ENCODE assay signal across 11 cellular contexts in the genomic region with DNA sequence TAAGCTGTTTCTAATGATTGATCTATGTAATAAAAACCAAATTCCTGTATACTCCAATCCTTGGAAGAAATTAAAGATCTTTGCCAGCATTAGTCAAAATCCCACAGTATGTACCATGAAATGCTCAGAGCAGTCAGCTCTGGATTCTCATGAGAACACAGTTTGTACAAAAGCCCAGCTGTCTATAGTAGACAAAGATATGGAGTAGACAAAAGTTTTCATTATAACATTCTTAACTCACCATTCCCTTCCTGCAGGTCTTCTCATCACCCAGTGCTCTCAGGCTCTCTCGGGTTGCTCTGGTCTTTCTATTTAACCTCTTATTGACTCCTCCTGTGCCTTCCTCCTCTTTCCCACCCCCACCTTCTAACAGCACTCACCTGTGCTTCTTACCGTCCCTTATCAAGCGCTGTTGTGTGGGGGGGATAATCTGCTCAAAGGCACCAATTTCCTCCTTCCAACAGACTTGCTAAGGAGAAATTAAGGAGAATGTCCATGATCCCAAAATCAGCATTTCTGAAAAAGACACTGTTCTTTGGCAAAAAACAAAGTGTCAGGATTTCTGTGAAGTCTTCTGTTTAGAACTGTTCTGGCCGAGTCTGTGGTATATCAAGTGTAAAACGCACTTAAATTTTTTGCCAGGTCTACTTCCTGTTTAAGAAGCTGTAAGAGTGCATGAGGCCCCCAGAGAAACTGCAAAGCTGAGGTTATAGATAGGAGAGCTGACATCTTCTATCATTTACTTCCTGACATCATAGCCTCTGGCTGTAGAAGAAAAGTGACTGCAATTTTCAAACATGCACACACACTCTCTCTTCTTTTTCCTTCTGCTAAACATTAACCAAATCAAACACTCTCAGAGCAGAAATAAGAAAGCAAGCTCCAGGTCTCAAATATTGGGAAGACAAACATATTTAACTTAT.
DNase-seq lines count a peak whose midpoint lies in the region; ATAC-seq, FAIRE-seq and TF ChIP-seq lines count a peak whose summit lies in the region.
"Had no signal": no experiment of that assay in that cellular context is flagged by ENCODE, and none has a peak within 500 bp of the region (broad histone marks: within the 10 kb centered on the region; RNA-seq: fewer than 3 reads in every experiment).

No MANE protein-coding gene starts in this region.

- H3K4me1 Mint-ChIP-seq in immature natural killer cell, result peaks cover 10 to 12% of the 10 kb centered on the region in 2 donors

- peak; percentile 63 for ATAC-seq in HG03457 (IDR thresholded peaks at IDR 0.05; ENCODE audit: unreplicated experiment)
- no peak for ATAC-seq in Right ventricle myocardium superior (ENCODE audit: poor library complexity)

- no peak for TF ChIP-seq POLR2A in vagina (IDR thresholded peaks at IDR 0.05)

- no peaks in the 10 kb centered on the region for H3K36me3 ChIP-seq in vagina

- H3K27me3 ChIP-seq in vagina, result no peaks in the 10 kb centered on the region

- H3K4me3 ChIP-seq in GM08714 (ENCODE audit: low read length), result peak overlapping the region; percentile 97
- no peak overlapping the region for H3K4me3 ChIP-seq in vagina

- H3K9me3 ChIP-seq in vagina, result no peaks in the 10 kb centered on the region

- peak; percentile 34 for DNase-seq in GM20000 (ENCODE audit: low spot score)
- DNase-seq in immature natural killer cell, result no peak
- DNase-seq in vagina (ENCODE audit: extremely low spot score in 2 of 2), result no peak
- DNase-seq in Right ventricle myocardium superior, result no peak
- DNase-seq in DMS114 treated with DMSO at 0.1 percent for 48 hours (lab: John Stamatoyannopoulos, UW; ENCODE audit: unreplicated experiment), result no peak
- DNase-seq in urothelium cell line (ENCODE audit: low spot score), result no peak
- DNase-seq: central memory CD4-positive, alpha-beta T cell; midbrain; RPMI8226 had no signal

- no peak for TF ChIP-seq CTCF in GM20000 (IDR thresholded peaks at IDR 0.05; ENCODE audit: extremely low read depth, missing control alignments)
- no peak for TF ChIP-seq CTCF in vagina (IDR thresholded peaks at IDR 0.05)

- H3K9me3 Mint-ChIP-seq in immature natural killer cell, result peaks cover 0 to 2% (median 0%) of the 10 kb centered on the region in 6 donors

- H3K4me3 Mint-ChIP-seq in immature natural killer cell, result peak overlapping the region in 4 of 5 donors; percentile 8 to 44 (median 15)

- no peaks in the 10 kb centered on the region for H3K4me1 ChIP-seq in vagina

- no peak overlapping the region for H3K27ac ChIP-seq in vagina

- peak overlapping the region in 2 of 6 donors; percentile 42 to 47 for H3K27ac Mint-ChIP-seq in immature natural killer cell

- H3K36me3 Mint-ChIP-seq in immature natural killer cell, result no peaks in the 10 kb centered on the region

- no peak for FAIRE-seq in urothelium cell line (lab: Jason Lieb, UNC)

- H3K27me3 Mint-ChIP-seq in immature natural killer cell (ENCODE audit: low read depth in 3 of 3), result peaks cover 0 to 1% (median 1%) of the 10 kb centered on the region in 3 donors

- intact Hi-C loops in vagina (cut with DNase I) (no loop called here), Right ventricle myocardium superior (cut with DNase I) (no loop called here)
